In the genomic region with DNA sequence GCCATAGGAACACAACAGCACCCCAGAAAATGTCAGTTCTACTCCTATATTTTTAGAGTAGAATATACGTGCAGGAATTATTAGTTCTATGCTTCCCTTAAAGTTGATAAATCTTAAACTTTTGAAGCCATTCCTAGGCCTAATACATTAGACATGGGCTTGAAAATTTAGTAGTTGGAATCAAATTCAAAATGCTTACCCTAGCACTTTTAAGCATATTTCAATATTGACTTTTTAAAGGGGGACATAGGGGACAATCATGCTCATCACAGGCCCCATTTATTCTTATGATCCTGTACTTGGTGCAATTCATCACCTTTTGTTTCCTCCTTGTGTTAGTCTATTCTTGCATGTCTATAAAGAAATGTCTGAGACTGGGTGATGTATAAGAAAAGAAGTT, we compare ENCODE assay signal across 17 cellular contexts.
DNase-seq lines count a peak whose midpoint lies in the region; ATAC-seq and TF ChIP-seq lines count a peak whose summit lies in the region.
"Had no signal": no experiment of that assay in that cellular context is flagged by ENCODE, and none has a peak within 500 bp of the region (broad histone marks: within the 10 kb centered on the region; RNA-seq: fewer than 3 reads in every experiment).

No MANE protein-coding gene starts in this region.

- H3K4me3 ChIP-seq in BLaER1 treated with 17β-estradiol and CSF1 and Interleukin-3, amounts not matched to agents 10 nM and 100 nM, result no peak overlapping the region
- no peak overlapping the region for H3K4me3 ChIP-seq in GM23338
- no peak overlapping the region for H3K4me3 ChIP-seq in neural progenitor cell
- H3K4me3 ChIP-seq: BLaER1, GM12878, HAP-1 had no signal

- H3K79me2 ChIP-seq in GM23338 (replicated peaks; ENCODE audit: insufficient read depth) (no peaks in the 10 kb centered on the region), neural progenitor cell (ENCODE audit: low read depth) (no peaks in the 10 kb centered on the region)

- 0 out of 2 replicates have a peak, but pooled peaks cover 3% of the 10 kb centered on the region for H3K9me2 ChIP-seq in GM23338 (ENCODE audit: insufficient read depth)

- H3K27me3 ChIP-seq in BLaER1 treated with 17β-estradiol and CSF1 and Interleukin-3, amounts not matched to agents 10 nM and 100 nM, result no peaks in the 10 kb centered on the region
- H3K27me3 ChIP-seq in GM23338 (ENCODE audit: insufficient read depth) (no peaks in the 10 kb centered on the region), neural progenitor cell (no peaks in the 10 kb centered on the region)
- H3K27me3 ChIP-seq: BLaER1 had no signal

- H3F3A ChIP-seq in GM23338 (replicated peaks; ENCODE audit: low read depth) (no peaks in the 10 kb centered on the region), neural progenitor cell (ENCODE audit: low read depth) (no peaks in the 10 kb centered on the region)

- H3K4me1 ChIP-seq in BLaER1 treated with 17β-estradiol and CSF1 and Interleukin-3, amounts not matched to agents 10 nM and 100 nM, result peaks cover 4 to 49% (median 21%) of the 10 kb centered on the region in 10 experiments; a peak in 14 of 20 replicates
- H3K4me1 ChIP-seq in GM23338 (ENCODE audit: insufficient read depth) (no peaks in the 10 kb centered on the region), neural progenitor cell (peaks cover 4% of the 10 kb centered on the region)
- H3K4me1 ChIP-seq: HAP-1 had no signal

- no peaks in the 10 kb centered on the region for H4K20me1 ChIP-seq in BLaER1 treated with 17β-estradiol and CSF1 and Interleukin-3, amounts not matched to agents 10 nM and 100 nM
- H4K20me1 ChIP-seq in GM23338 (replicated peaks; ENCODE audit: insufficient read depth), result no peaks in the 10 kb centered on the region
- no peaks in the 10 kb centered on the region for H4K20me1 ChIP-seq in neural progenitor cell (ENCODE audit: low read depth)
- H4K20me1 ChIP-seq: BLaER1 had no signal

- H2AFZ ChIP-seq in GM23338 (peak overlapping the region; percentile 64; the same call in 1 of the 2 replicates), neural progenitor cell (replicated peaks) (peak overlapping the region; percentile 67)

- no peaks in the 10 kb centered on the region for H3K36me3 Mint-ChIP-seq in GM23338 (ENCODE audit: low read depth)
- H3K36me3 Mint-ChIP-seq in neural progenitor cell, result no peaks in the 10 kb centered on the region
- H3K36me3 Mint-ChIP-seq in progenitor cell of endocrine pancreas (ENCODE audit: insufficient read depth), result no peaks in the 10 kb centered on the region
- H3K36me3 Mint-ChIP-seq in activated CD8-positive, alpha-beta memory T cell treated with anti-CD3 and anti-CD28 coated beads, Interleukin-2, amount 10 ng/mL, durations not matched to agents 7 days and 5 days, result peaks cover 4% of the 10 kb centered on the region
- H3K36me3 Mint-ChIP-seq: CD8-positive, alpha-beta memory T cell had no signal

- TF ChIP-seq CTCF in GM23338 (conservative IDR thresholded peaks at IDR 0.05; ENCODE audit: low read depth in 2 of 2), result no peak
- TF ChIP-seq CTCF in neural progenitor cell (IDR thresholded peaks at IDR 0.05), result no peak
- TF ChIP-seq CTCF in progenitor cell of endocrine pancreas (IDR thresholded peaks at IDR 0.05; ENCODE audit: unreplicated experiment), result no peak

- H3K4me1 Mint-ChIP-seq in GM23338, result peaks cover 4% of the 10 kb centered on the region; the same call in 1 of the 3 replicates
- H3K4me1 Mint-ChIP-seq in neural progenitor cell, result no peaks in the 10 kb centered on the region
- H3K4me1 Mint-ChIP-seq in progenitor cell of endocrine pancreas (ENCODE audit: low read depth), result no peaks in the 10 kb centered on the region
- H3K4me1 Mint-ChIP-seq in activated CD8-positive, alpha-beta memory T cell treated with anti-CD3 and anti-CD28 coated beads, Interleukin-2, amount 10 ng/mL, durations not matched to agents 7 days and 5 days, result peaks cover 19% of the 10 kb centered on the region

- H3K9me3 ChIP-seq in BLaER1 treated with 17β-estradiol and CSF1 and Interleukin-3, amounts not matched to agents 10 nM and 100 nM (replicated peaks in 1 of 11), result peaks cover 13 to 67% (median 34%) of the 10 kb centered on the region in 11 experiments; a peak in 21 of 22 replicates
- no peaks in the 10 kb centered on the region for H3K9me3 ChIP-seq in neural progenitor cell (ENCODE audit: low read depth)
- H3K9me3 ChIP-seq: BLaER1, HAP-1 had no signal

- H3K4me2 ChIP-seq in BLaER1 treated with 17β-estradiol and CSF1 and Interleukin-3, amounts not matched to agents 10 nM and 100 nM, result 0 out of 22 replicates have a peak overlapping the region, but pooled peaks of 1 of the 11 experiments have one; percentile 56
- no peak overlapping the region for H3K4me2 ChIP-seq in GM23338
- no peak overlapping the region for H3K4me2 ChIP-seq in neural progenitor cell
- H3K4me2 ChIP-seq: BLaER1 had no signal

- H3K36me3 ChIP-seq in BLaER1 treated with 17β-estradiol and CSF1 and Interleukin-3, amounts not matched to agents 10 nM and 100 nM, result peaks cover 0 to 4% (median 0%) of the 10 kb centered on the region in 11 experiments; a peak in 2 of 22 replicates
- no peaks in the 10 kb centered on the region for H3K36me3 ChIP-seq in GM23338 (ENCODE audit: insufficient read depth)
- H3K36me3 ChIP-seq in neural progenitor cell, result no peaks in the 10 kb centered on the region
- H3K36me3 ChIP-seq: BLaER1, HAP-1 had no signal

- H3K27me3 Mint-ChIP-seq in GM23338 (ENCODE audit: insufficient read depth, low read depth, poor library complexity) (no peaks in the 10 kb centered on the region), neural progenitor cell (ENCODE audit: insufficient read depth, low read depth) (no peaks in the 10 kb centered on the region), progenitor cell of endocrine pancreas (no peaks in the 10 kb centered on the region)
- no peaks in the 10 kb centered on the region for H3K27me3 Mint-ChIP-seq in activated CD8-positive, alpha-beta memory T cell treated with anti-CD3 and anti-CD28 coated beads, Interleukin-2, amount 10 ng/mL, durations not matched to agents 7 days and 5 days
- H3K27me3 Mint-ChIP-seq: CD4-positive, alpha-beta T cell had no signal

- no peak overlapping the region for H3K9ac ChIP-seq in BLaER1 treated with 17β-estradiol and CSF1 and Interleukin-3, amounts not matched to agents 10 nM and 100 nM
- no peak overlapping the region for H3K9ac ChIP-seq in neural progenitor cell
- H3K9ac ChIP-seq: BLaER1 had no signal

- peak overlapping the region in 6 of 11 experiments; percentile 83 to 92 (median 88); a peak in 6 of 22 replicates for H3K27ac ChIP-seq in BLaER1 treated with 17β-estradiol and CSF1 and Interleukin-3, amounts not matched to agents 10 nM and 100 nM
- no peak overlapping the region for H3K27ac ChIP-seq in GM23338 (ENCODE audit: low read depth)
- H3K27ac ChIP-seq in neural progenitor cell, result no peak overlapping the region
- H3K27ac ChIP-seq: BLaER1 had no signal

- no peak overlapping the region for H3K27ac Mint-ChIP-seq in GM23338
- no peak overlapping the region for H3K27ac Mint-ChIP-seq in neural progenitor cell
- no peak overlapping the region for H3K27ac Mint-ChIP-seq in progenitor cell of endocrine pancreas
- H3K27ac Mint-ChIP-seq in activated CD8-positive, alpha-beta memory T cell treated with anti-CD3 and anti-CD28 coated beads, Interleukin-2, amount 10 ng/mL, durations not matched to agents 7 days and 5 days, result no peak overlapping the region
- H3K27ac Mint-ChIP-seq: B cell; CD4-positive, alpha-beta T cell; CD8-positive, alpha-beta memory T cell; HFFc6 had no signal

- CTCF ChIA-PET in activated CD8-positive, alpha-beta memory T cell treated with anti-CD3 and anti-CD28 coated beads, Interleukin-2, amount 10 ng/mL, durations not matched to agents 7 days and 5 days (lab: Charles Lee), result no interaction called here

- H3K9me3 Mint-ChIP-seq in GM23338 (no peaks in the 10 kb centered on the region), neural progenitor cell (no peaks in the 10 kb centered on the region), progenitor cell of endocrine pancreas (ENCODE audit: low read depth) (no peaks in the 10 kb centered on the region)
- no peaks in the 10 kb centered on the region for H3K9me3 Mint-ChIP-seq in activated CD8-positive, alpha-beta memory T cell treated with anti-CD3 and anti-CD28 coated beads, Interleukin-2, amount 10 ng/mL, durations not matched to agents 7 days and 5 days (ENCODE audit: low read depth)
- H3K9me3 Mint-ChIP-seq: CD4-positive, alpha-beta T cell; CD8-positive, alpha-beta memory T cell; HFFc6 had no signal

- DNase-seq in GM23338 (ENCODE audit: low spot score), result no peak
- DNase-seq in neural progenitor cell (ENCODE audit: low spot score), result no peak
- no peak for DNase-seq in progenitor cell of endocrine pancreas (ENCODE audit: low spot score, unreplicated experiment)
- DNase-seq in NCI-H1694 treated with DMSO at 0.1 percent for 48 hours (lab: John Stamatoyannopoulos, UW), result no peak
- DNase-seq in activated CD8-positive, alpha-beta memory T cell treated with anti-CD3 and anti-CD28 coated beads, Interleukin-2, amount 10 ng/mL, durations not matched to agents 7 days and 5 days, result no peak
- DNase-seq: CD4-positive, alpha-beta T cell; CD8-positive, alpha-beta memory T cell; DMS 273 treated with DMSO at 0.1 percent for 48 hours; DMS79; GOT3; HFFc6 had no signal

- no peak overlapping the region for H3K4me3 Mint-ChIP-seq in GM23338
- H3K4me3 Mint-ChIP-seq in neural progenitor cell, result no peak overlapping the region
- no peak overlapping the region for H3K4me3 Mint-ChIP-seq in progenitor cell of endocrine pancreas (ENCODE audit: low read depth)
- H3K4me3 Mint-ChIP-seq in activated CD8-positive, alpha-beta memory T cell treated with anti-CD3 and anti-CD28 coated beads, Interleukin-2, amount 10 ng/mL, durations not matched to agents 7 days and 5 days, result no peak overlapping the region
- H3K4me3 Mint-ChIP-seq: B cell; CD14-positive monocyte; CD4-positive, alpha-beta T cell; CD8-positive, alpha-beta memory T cell; HFFc6 had no signal

- ATAC-seq in GM23338, result no peak
- no peak for ATAC-seq in activated CD8-positive, alpha-beta memory T cell treated with anti-CD3 and anti-CD28 coated beads, Interleukin-2, amount 10 ng/mL, durations not matched to agents 7 days and 5 days
- ATAC-seq: GM12878 had no signal

TF ChIP-seq in GM23338, 12 proteins besides CTCF, POLR2A, EP300 and RAD21 (continues in another document):
- TF ChIP-seq JUNB (IDR thresholded peaks at IDR 0.05; ENCODE audit: unreplicated experiment) (no peak), ETS1 (IDR thresholded peaks at IDR 0.05) (no peak)

Comparison
In these comparisons a context has a peak if more than half of its experiments do, and no peak if none do; other contexts are left out.
1. H3K27ac ChIP-seq: peak in BLaER1 treated with 17β-estradiol and CSF1 and Interleukin-3, amounts not matched to agents 10 nM and 100 nM (6 of 11); none in GM23338 (single experiment) and neural progenitor cell (single experiment).